In the genomic region with DNA sequence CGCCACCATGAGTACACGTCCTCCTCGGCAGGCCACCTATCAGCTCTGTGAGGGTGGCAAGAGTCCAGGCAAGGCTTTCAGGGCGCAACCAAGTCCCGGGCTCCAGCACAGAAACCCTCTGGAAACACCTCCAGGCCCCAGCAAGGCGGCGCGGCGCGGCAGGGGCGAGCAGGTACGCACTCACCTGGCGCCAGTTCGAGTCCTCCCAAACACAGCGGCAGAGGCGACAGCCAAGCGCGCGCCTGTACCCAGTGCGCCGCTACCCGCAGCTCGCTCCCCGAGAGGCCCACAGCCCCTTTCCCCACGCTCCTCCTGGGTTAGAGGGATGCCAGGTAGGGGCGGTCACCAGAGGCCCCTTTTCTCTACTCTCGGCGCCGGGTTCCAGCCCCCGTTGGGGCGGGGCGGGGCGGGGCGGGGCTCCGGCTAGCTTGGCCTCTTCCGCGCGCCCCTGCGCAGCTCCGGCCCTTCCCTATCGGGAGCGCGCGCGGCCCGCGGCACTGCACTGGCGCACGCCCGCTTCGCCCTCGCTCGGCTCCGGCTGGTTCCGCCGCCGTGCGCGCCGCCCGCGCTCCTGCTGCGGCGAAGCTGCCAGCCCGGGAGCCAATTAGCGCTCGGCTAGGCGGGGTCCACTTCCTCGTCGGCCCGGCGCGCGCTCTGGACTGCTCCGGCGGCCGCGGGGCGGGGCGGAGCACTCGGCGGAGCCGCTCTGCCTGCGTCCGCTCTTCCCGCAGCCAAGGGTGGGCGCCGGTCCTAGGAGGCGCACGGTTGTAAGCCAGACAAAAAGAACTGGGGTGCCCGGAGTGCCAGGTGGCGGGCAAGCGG, we compare ENCODE assay signal across 8 cellular contexts. TPM values are rescaled to one million over a fixed set of nuclear protein-coding genes. Genes with fewer than 3 reads are reported as not detected.
DNase-seq lines count a peak whose midpoint lies in the region; ATAC-seq and TF ChIP-seq lines count a peak whose summit lies in the region.

A gene (minus strand): TSS at position 332 of the 822 bp plus-strand sequence. CDS start 5,040 bp downstream, outside the sequence.
A gene with protein sequence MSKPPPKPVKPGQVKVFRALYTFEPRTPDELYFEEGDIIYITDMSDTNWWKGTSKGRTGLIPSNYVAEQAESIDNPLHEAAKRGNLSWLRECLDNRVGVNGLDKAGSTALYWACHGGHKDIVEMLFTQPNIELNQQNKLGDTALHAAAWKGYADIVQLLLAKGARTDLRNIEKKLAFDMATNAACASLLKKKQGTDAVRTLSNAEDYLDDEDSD (plus strand): TSS at position 691 of the 822 bp plus-strand sequence. CDS start 179 bp downstream, outside the sequence.

- H3K36me3 ChIP-seq in ES-I3 (ENCODE audit: insufficient read depth, low read length), result no peaks in the 10 kb centered on the region
- H3K36me3 ChIP-seq in HAP-1 (replicated peaks), result no peaks in the 10 kb centered on the region
- H3K36me3 ChIP-seq in MG63, result no peaks in the 10 kb centered on the region

- TF ChIP-seq CTCF in fibroblast of pulmonary artery (IDR thresholded peaks at IDR 0.05; ENCODE audit: low read length, missing control alignments) (no peak), nephron (IDR thresholded peaks at IDR 0.05; ENCODE audit: unreplicated experiment in 3 of 3) (no peak)

- no peaks in the 10 kb centered on the region for H3K9me3 Mint-ChIP-seq in nephron

- H3K27ac Mint-ChIP-seq in nephron, result peak within 1 kb of the TSS; percentile 72 to 85 (median 83)

- H3K4me1 Mint-ChIP-seq in nephron, result peaks cover 28% of the 10 kb centered on the region

- H3K4me3 Mint-ChIP-seq in nephron, result peak within 1 kb of the TSS; percentile 92 to 98 (median 97)

- no peaks in the 10 kb centered on the region for H3K9me3 ChIP-seq in ES-I3 (ENCODE audit: control insufficient read depth, insufficient read depth, low read length)
- H3K9me3 ChIP-seq in HAP-1, result no peaks in the 10 kb centered on the region
- no peaks in the 10 kb centered on the region for H3K9me3 ChIP-seq in MG63

- peak; percentile 88 to 94 for DNase-seq in HAP-1 (ENCODE audit: low spot score in 2 of 2)
- DNase-seq in MG63, result peak; percentile 94
- DNase-seq in SHP77 (lab: John Stamatoyannopoulos, UW), result peak; percentile 77 to 91
- peak; percentile 91 for DNase-seq in activated effector memory CD4-positive, alpha-beta T cell treated with Interleukin-2 at 50 U/mL for 16 hours
- DNase-seq in fibroblast of pulmonary artery (ENCODE audit: low read depth), result peak; percentile 97
- peak; percentile 94 for DNase-seq in stimulated activated naive CD8-positive, alpha-beta T cell treated with anti-CD3 and anti-CD28 coated beads, Interleukin-15, Interleukin-2, amounts not matched to agents 100 U/mL and 50 U/mL, for 24 hours

- peak within 1 kb of the TSS; percentile 94 for H3K4me3 ChIP-seq in HAP-1
- peak within 1 kb of the TSS; percentile 87 for H3K4me3 ChIP-seq in MG63
- peak within 1 kb of the TSS; percentile 88 for H3K4me3 ChIP-seq in fibroblast of pulmonary artery (replicated peaks; ENCODE audit: low read depth, low read length)

- H3K27me3 ChIP-seq in HAP-1 (ENCODE audit: low read depth) (no peaks in the 10 kb centered on the region), MG63 (no peaks in the 10 kb centered on the region)

- ATAC-seq in stimulated activated naive CD8-positive, alpha-beta T cell treated with anti-CD3 and anti-CD28 coated beads, Interleukin-15, Interleukin-2, amounts not matched to agents 100 U/mL and 50 U/mL, for 24 hours, result peak; percentile 93

- peaks cover 7% of the 10 kb centered on the region for H3K27me3 Mint-ChIP-seq in nephron (ENCODE audit: low read depth)

- H3K4me1 ChIP-seq in ES-I3 (ENCODE audit: insufficient read depth, low read length), result peaks cover 13% of the 10 kb centered on the region
- peaks cover 10% of the 10 kb centered on the region for H3K4me1 ChIP-seq in HAP-1

- no peaks in the 10 kb centered on the region for H3K36me3 Mint-ChIP-seq in nephron (ENCODE audit: low read depth)

- in situ Hi-C loops in HAP-1 (cut with MboI; ENCODE audit: low sequenced_read_pairs), result no loop called here

- H3K9ac ChIP-seq in ES-I3 (ENCODE audit: low read depth, low read length), result peak within 1 kb of the TSS; percentile 80

RNA-seq across cellular contexts. Expression of the first gene that starts in this region (rescaled TPM):
- 17.3 and 19.8 TPM in 2 replicates for total RNA-seq in MG63 (2014; rRNA removed; shearing (Covaris generic); ENCODE audit: low replicate concordance)

RNA-seq across cellular contexts. Expression of the second gene that starts in this region (rescaled TPM):
- total RNA-seq in MG63 (2014; rRNA removed; shearing (Covaris generic); ENCODE audit: low replicate concordance), result 18.6 and 23.0 TPM in 2 replicates

Comparison
In these comparisons a context has a peak if more than half of its experiments do, and no peak if none do; other contexts are left out.
1. Peak in every context shown above with its lines: DNase-seq, ATAC-seq and H3K4me3 ChIP-seq.